Comparison of ENCODE assay signal across 12 cellular contexts in the genomic region with DNA sequence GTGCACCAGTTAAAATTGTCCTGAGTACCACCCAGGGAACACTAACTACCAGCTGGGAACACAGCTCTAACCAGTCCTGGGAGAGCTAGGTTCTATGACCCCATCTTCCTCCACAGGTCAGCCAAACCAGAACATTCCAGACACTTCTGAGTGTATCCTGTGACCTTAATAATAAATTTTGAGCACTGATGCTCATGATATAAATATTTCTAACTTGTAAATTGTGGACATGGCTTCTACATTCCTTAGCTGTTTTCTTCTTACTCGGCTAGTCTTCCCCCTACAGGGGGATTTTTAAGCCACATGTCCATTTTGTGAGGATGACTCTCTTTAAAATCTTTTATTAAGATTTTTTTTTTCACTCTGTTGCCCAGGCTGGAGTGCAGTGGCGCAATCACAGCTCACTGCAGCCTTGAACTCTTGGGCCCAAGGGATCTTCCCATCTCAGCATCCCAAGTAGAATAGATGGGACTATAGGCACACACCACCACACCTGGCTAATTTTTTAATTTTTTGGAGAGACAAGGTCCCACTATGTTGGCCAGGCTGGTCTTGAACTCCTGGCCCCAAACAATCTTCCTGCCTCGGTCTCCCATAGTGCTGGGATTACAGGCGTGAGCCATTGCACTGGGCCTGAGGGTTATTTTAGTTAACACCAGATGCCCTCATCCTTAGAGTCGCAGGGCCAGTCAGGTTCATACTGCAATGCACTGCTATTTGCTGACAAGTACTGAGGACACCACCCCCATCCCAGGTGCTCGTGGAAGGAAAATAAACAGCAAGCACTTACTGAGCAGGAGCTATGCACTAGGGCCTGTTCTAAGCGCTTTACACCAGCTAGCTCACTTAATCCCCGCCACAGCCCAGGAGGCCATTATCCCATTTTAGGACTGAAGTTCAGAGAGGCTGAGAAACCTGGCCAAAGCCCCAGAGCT.
DNase-seq lines count a peak whose midpoint lies in the region; ATAC-seq and TF ChIP-seq lines count a peak whose summit lies in the region.
"Had no signal": no experiment of that assay in that cellular context is flagged by ENCODE, and none has a peak within 500 bp of the region (broad histone marks: within the 10 kb centered on the region; RNA-seq: fewer than 3 reads in every experiment).

No MANE protein-coding gene starts in this region.

- no peak overlapping the region for H3K4me3 ChIP-seq in cardiac muscle cell
- no peak overlapping the region for H3K4me3 ChIP-seq in WI38 (ENCODE audit: low read depth, low read length)
- H3K4me3 ChIP-seq in uterus: no peak overlapping the region
- H3K4me3 ChIP-seq: skin epidermis had no signal

- H3K27me3 ChIP-seq in cardiac muscle cell (no peaks in the 10 kb centered on the region), foreskin keratinocyte (no peaks in the 10 kb centered on the region), uterus (no peaks in the 10 kb centered on the region)

- no peaks in the 10 kb centered on the region for H3K4me1 ChIP-seq in cardiac muscle cell (ENCODE audit: low read depth)
- H3K4me1 ChIP-seq in foreskin keratinocyte: peaks cover 3% of the 10 kb centered on the region
- H3K4me1 ChIP-seq in uterus: no peaks in the 10 kb centered on the region

- intact Hi-C loops in Right ventricle myocardium superior (cut with DNase I): no loop called here
- intact Hi-C loops in uterus (cut with DNase I; ENCODE audit: low total_unique reads): no loop called here

- H3K27ac ChIP-seq in cardiac muscle cell: no peak overlapping the region
- H3K27ac ChIP-seq in foreskin keratinocyte: no peak overlapping the region
- peak overlapping the region in 1 of 2 donors; percentile 25 for H3K27ac ChIP-seq in uterus
- H3K27ac ChIP-seq: skin epidermis had no signal

- H3K36me3 ChIP-seq in cardiac muscle cell: no peaks in the 10 kb centered on the region
- no peaks in the 10 kb centered on the region for H3K36me3 ChIP-seq in uterus

- ATAC-seq in Right ventricle myocardium superior (ENCODE audit: poor library complexity): no peak
- ATAC-seq in foreskin keratinocyte: no peak
- ATAC-seq: activated T-cell treated with anti-CD3 and anti-CD28 coated beads, Interleukin-2, amount 50 U/mL, for 72 hours had no signal

- DNase-seq in cardiac muscle cell (ENCODE audit: low read depth in 1 of 2, low spot score in 1 of 2) (peak in 1 of 2 donors; percentile 68), Right ventricle myocardium superior (no peak), foreskin keratinocyte (peak in 1 of 2 donors; percentile 42), uterus (no peak), ureter (ENCODE audit: low spot score) (no peak)
- DNase-seq in stimulated activated CD4-positive, alpha-beta T cell treated with anti-CD3 and anti-CD28 coated beads, Interleukin-1b, Interleukin-23, amount 100 ng/mL, for 48 hours: no peak
- DNase-seq in activated CD4-positive, alpha-beta T cell treated with anti-CD3 and anti-CD28 coated beads for 4 hours: no peak
- DNase-seq: activated T-cell treated with anti-CD3 and anti-CD28 coated beads, Interleukin-2, amount 50 U/mL, for 72 hours; caudate nucleus; nephron progenitor cell had no signal

- no peak for TF ChIP-seq POLR2A in uterus (IDR thresholded peaks at IDR 0.05)

- no peaks in the 10 kb centered on the region for H3K9me3 ChIP-seq in cardiac muscle cell (ENCODE audit: low read depth)
- no peaks in the 10 kb centered on the region for H3K9me3 ChIP-seq in uterus

- TF ChIP-seq CTCF in cardiac muscle cell (IDR thresholded peaks at IDR 0.05; ENCODE audit: low read depth, low read length) (peak; percentile 34), WI38 (IDR thresholded peaks at IDR 0.05; ENCODE audit: low read depth, low read length) (peak; percentile 35; the same call in 1 of the 2 replicates), foreskin keratinocyte (conservative IDR thresholded peaks at IDR 0.05) (peak; percentile 10), uterus (IDR thresholded peaks at IDR 0.05) (peak; percentile 23 to 29 (median 26))
